8 cellular contexts compared by ENCODE assay signal in the genomic region with DNA sequence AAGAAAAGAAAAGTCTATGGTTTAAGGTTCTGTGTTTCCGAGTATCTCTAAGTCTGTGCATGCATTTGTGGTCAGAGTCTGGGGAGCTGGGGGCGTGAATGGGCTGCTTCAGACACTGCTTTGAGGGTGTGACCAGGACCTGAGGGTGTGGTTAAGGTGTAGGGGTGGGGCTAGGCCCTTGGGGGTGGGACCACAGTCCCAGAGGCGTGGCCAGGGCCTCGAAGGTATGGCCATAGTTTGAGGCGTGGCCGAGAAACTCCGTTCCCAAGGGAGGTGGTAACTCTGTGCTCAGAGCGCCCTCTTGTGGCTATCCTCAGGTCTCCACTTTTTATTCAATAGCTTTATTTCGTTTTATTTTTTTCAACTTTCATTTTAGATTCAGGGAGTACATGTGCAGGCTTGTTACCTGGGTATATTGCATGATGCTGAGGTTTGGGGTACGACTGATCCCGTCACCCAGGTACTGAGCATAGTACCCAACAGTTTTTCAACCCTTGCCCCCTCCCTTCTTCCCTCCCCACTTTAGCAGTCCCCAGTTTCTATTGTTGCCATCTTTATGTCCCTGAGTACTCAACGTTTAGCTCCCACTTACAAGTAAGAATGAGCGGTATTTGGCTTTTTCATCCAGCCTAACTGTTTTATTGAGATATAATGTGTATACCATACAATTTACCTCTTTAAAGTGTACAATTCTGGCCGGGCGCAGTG. TPM values are rescaled to one million over a fixed set of nuclear protein-coding genes. Genes with fewer than 3 reads are reported as not detected.
DNase-seq lines count a peak whose midpoint lies in the region; ATAC-seq and TF ChIP-seq lines count a peak whose summit lies in the region.

No MANE protein-coding gene starts in this region.

- H3K27me3 ChIP-seq in liver (ENCODE audit: control insufficient read depth in 4 of 4, insufficient read depth in 4 of 4, low read length in 3 of 4), result no peaks in the 10 kb centered on the region

- no peaks in the 10 kb centered on the region for H3K36me3 ChIP-seq in liver (ENCODE audit: control insufficient read depth in 4 of 4, insufficient read depth in 3 of 4, low read depth in 1 of 4, low read length in 3 of 4)

- H3K4me3 ChIP-seq in coronary artery, result no peak overlapping the region
- H3K4me3 ChIP-seq in liver (ENCODE audit: low read depth in 1 of 3, low read length in 3 of 3), result no peak overlapping the region

- TF ChIP-seq RAD21 in liver (IDR thresholded peaks at IDR 0.05), result peak; percentile 96

- H3K27ac ChIP-seq in coronary artery (no peak overlapping the region), liver (ENCODE audit: low read depth in 1 of 2, low read length in 2 of 2) (peak overlapping the region; percentile 19 to 37)

- H3K9me3 Mint-ChIP-seq in CD14-positive monocyte, result peaks cover 0 to 7% (median 0%) of the 10 kb centered on the region in 7 donors

- peaks cover 4 to 9% of the 10 kb centered on the region in 2 donors for H3K36me3 Mint-ChIP-seq in CD14-positive monocyte

- intact Hi-C loops in CD14-positive monocyte (cut with micrococcal nuclease), result loop anchor here in 1 of 2 donors (1.0 to 5.0 kb wide), 5 partner anchors 22 to 198 kb away; partner anchors contain the start of gene BCL3

- H3K4me1 ChIP-seq in liver (ENCODE audit: control insufficient read depth in 4 of 4, insufficient read depth in 4 of 4, low read length in 3 of 4), result peaks cover 7 to 16% (median 10%) of the 10 kb centered on the region in 4 donors

- peaks cover 0 to 23% (median 8%) of the 10 kb centered on the region in 3 donors for H3K27me3 Mint-ChIP-seq in CD14-positive monocyte (ENCODE audit: low read depth in 3 of 3)

- H3K4me3 Mint-ChIP-seq in CD14-positive monocyte, result peak overlapping the region; percentile 69 to 74

- H3K9me3 ChIP-seq in liver (ENCODE audit: control insufficient read depth in 4 of 4, low read length in 3 of 4), result no peaks in the 10 kb centered on the region

- WGBS in liver, result 19% methylated on average over 15 of the region's 15 CpGs

- peak; percentile 76 for TF ChIP-seq CTCF in CD14-positive monocyte (IDR thresholded peaks at IDR 0.05)
- TF ChIP-seq CTCF in coronary artery (IDR thresholded peaks at IDR 0.05), result peak; percentile 74
- TF ChIP-seq CTCF in liver (IDR thresholded peaks at IDR 0.05; ENCODE audit: low read depth, low read length, missing input control), result peak; percentile 95

- peak; percentile 98 for DNase-seq in CD14-positive monocyte (ENCODE audit: low spot score)
- DNase-seq in NCI-H526 treated with DMSO at 0.1 percent for 48 hours (lab: John Stamatoyannopoulos, UW), result peak; percentile 83
- DNase-seq in activated CD4-positive, alpha-beta T cell treated with anti-CD3 and anti-CD28 coated beads for 48 hours, result peak; percentile 98
- peak; percentile 90 for DNase-seq in coronary artery (ENCODE audit: low spot score)
- DNase-seq in stimulated activated CD4-positive, alpha-beta T cell treated with anti-CD3 and anti-CD28 coated beads, TNF-alpha, amount 100 ng/mL, for 1 hour (ENCODE audit: low read depth in 3 of 3, low spot score in 1 of 3), result peak; percentile 95 to 98 (median 95)

- peak overlapping the region in 1 of 2 donors; percentile 24 for H3K9ac ChIP-seq in liver (ENCODE audit: low read depth in 1 of 2, low read length in 2 of 2)

- H3K4me1 Mint-ChIP-seq in CD14-positive monocyte, result peaks cover 40% of the 10 kb centered on the region

- ATAC-seq in GM19397 (IDR thresholded peaks at IDR 0.05; ENCODE audit: unreplicated experiment) (peak; percentile 95), HG03520 (IDR thresholded peaks at IDR 0.05; ENCODE audit: unreplicated experiment) (peak; percentile 95)

- peak overlapping the region; percentile 81 to 97 (median 93) for H3K27ac Mint-ChIP-seq in CD14-positive monocyte

TF ChIP-seq in liver, 16 proteins besides CTCF, POLR2A, EP300 and RAD21:
- peak; percentile 47 for TF ChIP-seq YY1 (IDR thresholded peaks at IDR 0.05)
- TF ChIP-seq RXRA (IDR thresholded peaks at IDR 0.05), result peak; percentile 35 to 38
- TF ChIP-seq SP1 (IDR thresholded peaks at IDR 0.05), result no peak
- TF ChIP-seq, protein P1, sequence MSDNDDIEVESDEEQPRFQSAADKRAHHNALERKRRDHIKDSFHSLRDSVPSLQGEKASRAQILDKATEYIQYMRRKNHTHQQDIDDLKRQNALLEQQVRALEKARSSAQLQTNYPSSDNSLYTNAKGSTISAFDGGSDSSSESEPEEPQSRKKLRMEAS (IDR thresholded peaks at IDR 0.05), result no peak
- peak; percentile 20 to 27 for TF ChIP-seq HNF4A (conservative IDR thresholded peaks at IDR 0.05)
- TF ChIP-seq, protein P2, sequence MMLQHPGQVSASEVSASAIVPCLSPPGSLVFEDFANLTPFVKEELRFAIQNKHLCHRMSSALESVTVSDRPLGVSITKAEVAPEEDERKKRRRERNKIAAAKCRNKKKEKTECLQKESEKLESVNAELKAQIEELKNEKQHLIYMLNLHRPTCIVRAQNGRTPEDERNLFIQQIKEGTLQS (IDR thresholded peaks at IDR 0.05), result no peak

RNA-seq across cellular contexts. Expression of gene CBLC, which starts 7.0 kb away (rescaled TPM):
- polyA plus RNA-seq in CD14-positive monocyte (not detected), liver (1 to 10 TPM; 8.0 to 9.6 TPM)
- 10 to 100 TPM in 1 of 2 donors, 1 to 10 TPM in 1; 2.1 to 14.0 TPM for total RNA-seq in liver

RNA-seq across cellular contexts. Expression of gene BCL3, which starts 22.2 kb away (rescaled TPM):
- polyA plus RNA-seq in CD14-positive monocyte (10 to 100 TPM; 18.7 to 23.1 TPM), liver (10 to 100 TPM; 10.3 to 63.6 TPM)
- 10 to 100 TPM in 1 of 2 donors, 1 to 10 TPM in 1; 4.5 to 29.1 TPM for total RNA-seq in liver

RNA-seq across cellular contexts. Expression of gene BCAM, which starts 38.2 kb away (rescaled TPM):
- polyA plus RNA-seq in CD14-positive monocyte, result not detected
- total RNA-seq in liver, result 10 to 100 TPM; 15.1 to 87.4 TPM
- 10 to 100 TPM; 10.5 to 23.1 TPM for polyA plus RNA-seq in liver

Comparison
In these comparisons a context has a peak if more than half of its experiments do, and no peak if none do; other contexts are left out.
1. H3K27ac ChIP-seq: peak in liver (2 of 2); none in coronary artery (0 of 2).
2. RNA of gene CBLC, which starts 7.0 kb away (polyA plus RNA-seq): 8.0 to 9.6 TPM in liver; not detected in CD14-positive monocyte; every median in the first group is over 4 times any median in the second.
3. RNA of gene BCAM, which starts 38.2 kb away (polyA plus RNA-seq): 10.5 to 23.1 TPM in liver; not detected in CD14-positive monocyte; every median in the first group is over 10 times any median in the second.
4. Peak in every context shown above with its lines, with median percentiles within 50 percentile points of each other: DNase-seq and CTCF ChIP-seq.